ENCODE assay signal across 8 cellular contexts in genomic region chr2:231785822-231786176, GRCh38. TPM values are rescaled to one million over a fixed set of nuclear protein-coding genes. Genes with fewer than 3 reads are reported as not detected.
DNase-seq lines count a peak whose midpoint lies in the region; ATAC-seq, FAIRE-seq and TF ChIP-seq lines count a peak whose summit lies in the region.

No MANE protein-coding gene starts in this region.

- no peaks in the 10 kb centered on the region for H3K27me3 Mint-ChIP-seq in activated T-cell treated with anti-CD3 and anti-CD28 coated beads, Interleukin-2, amount 50 U/mL, for 4 hours (ENCODE audit: low read depth)
- H3K27me3 Mint-ChIP-seq in activated T-helper 1 cell treated with anti-CD3 and anti-CD28 coated beads, Interleukin-12 subunit alpha, Interleukin-12 subunit beta, Interleukin-2, Interleukin-4 antibody, amounts not matched to agents 30 ng/mL and 10 ng/mL and 1 ng/mL, durations not matched to agents 14 hours and 24 hours and 36 hours (ENCODE audit: insufficient read depth): no peaks in the 10 kb centered on the region

- FAIRE-seq in keratinocyte (lab: Jason Lieb, UNC): no peak

- dilution Hi-C loops in keratinocyte (cut with MboI; ENCODE audit: extremely low pct_ligation_motif_present, low sequenced_read_pairs): no loop called here

- H3K79me2 ChIP-seq in keratinocyte (ENCODE audit: control insufficient read depth, insufficient read depth, low read length): peaks cover 58% of the 10 kb centered on the region

- intact Hi-C loops in activated T-helper 1 cell treated with anti-CD3 and anti-CD28 coated beads, Interleukin-12 subunit alpha, Interleukin-12 subunit beta, Interleukin-2, Interleukin-4 antibody, amounts not matched to agents 30 ng/mL and 10 ng/mL and 1 ng/mL, durations not matched to agents 14 hours and 24 hours and 36 hours (cut with micrococcal nuclease): loop anchor here (1.0 to 5.0 kb wide), 2 partner anchors 173 to 767 kb away; partner anchors contain the start of genes EIF4E2 and TIGD1
- intact Hi-C loops in thyroid gland (cut with DNase I): no loop called here

- TF ChIP-seq POLR2A in thyroid gland (IDR thresholded peaks at IDR 0.05): no peak

- peaks cover 63% of the 10 kb centered on the region for H3K4me1 Mint-ChIP-seq in activated T-cell treated with anti-CD3 and anti-CD28 coated beads, Interleukin-2, amount 50 U/mL, for 4 hours (ENCODE audit: low read depth)
- H3K4me1 Mint-ChIP-seq in activated T-helper 1 cell treated with anti-CD3 and anti-CD28 coated beads, Interleukin-12 subunit alpha, Interleukin-12 subunit beta, Interleukin-2, Interleukin-4 antibody, amounts not matched to agents 30 ng/mL and 10 ng/mL and 1 ng/mL, durations not matched to agents 14 hours and 24 hours and 36 hours (ENCODE audit: low read depth): peaks cover 54% of the 10 kb centered on the region

- no peaks in the 10 kb centered on the region for H3K9me1 ChIP-seq in keratinocyte (ENCODE audit: control insufficient read depth, extremely low read depth, insufficient read depth, low read length)

- peak overlapping the region; percentile 94 for H2AFZ ChIP-seq in keratinocyte (ENCODE audit: control insufficient read depth, low read length)

- no peak for TF ChIP-seq CTCF in keratinocyte (optimal IDR thresholded peaks at IDR 0.05 in 1 of 3, IDR thresholded peaks at IDR 0.05 in 1 of 3, conservative IDR thresholded peaks at IDR 0.05 in 1 of 3; ENCODE audit: extremely low read depth in 1 of 3, insufficient read depth in 2 of 3, low read length in 3 of 3)
- no peak for TF ChIP-seq CTCF in thyroid gland (IDR thresholded peaks at IDR 0.05)

- peak overlapping the region; percentile 62 for H3K27ac ChIP-seq in keratinocyte (ENCODE audit: control insufficient read depth, insufficient read depth, low read length)
- H3K27ac ChIP-seq in thyroid gland: peak overlapping the region in 2 of 3 donors; percentile 52 to 59

- H3K4me1 ChIP-seq in keratinocyte (ENCODE audit: control insufficient read depth, extremely low read depth, insufficient read depth, low read length) (peaks cover 20% of the 10 kb centered on the region), thyroid gland (peaks cover 24 to 36% of the 10 kb centered on the region in 2 donors)

- H3K4me2 ChIP-seq in keratinocyte (ENCODE audit: control insufficient read depth, extremely low read depth, insufficient read depth, low read depth, low read length): peak overlapping the region; percentile 90

- peak overlapping the region; percentile 86 for H3K27ac Mint-ChIP-seq in activated T-helper 1 cell treated with anti-CD3 and anti-CD28 coated beads, Interleukin-12 subunit alpha, Interleukin-12 subunit beta, Interleukin-2, Interleukin-4 antibody, amounts not matched to agents 30 ng/mL and 10 ng/mL and 1 ng/mL, durations not matched to agents 14 hours and 24 hours and 36 hours

- H3K9me3 Mint-ChIP-seq in activated T-cell treated with anti-CD3 and anti-CD28 coated beads, Interleukin-2, amount 50 U/mL, for 4 hours: no peaks in the 10 kb centered on the region
- H3K9me3 Mint-ChIP-seq in activated T-helper 1 cell treated with anti-CD3 and anti-CD28 coated beads, Interleukin-12 subunit alpha, Interleukin-12 subunit beta, Interleukin-2, Interleukin-4 antibody, amounts not matched to agents 30 ng/mL and 10 ng/mL and 1 ng/mL, durations not matched to agents 14 hours and 24 hours and 36 hours: no peaks in the 10 kb centered on the region

- H3K9me3 ChIP-seq in keratinocyte (ENCODE audit: control insufficient read depth, low read depth, low read length) (no peaks in the 10 kb centered on the region), thyroid gland (no peaks in the 10 kb centered on the region)

- H3K9ac ChIP-seq in keratinocyte (ENCODE audit: control insufficient read depth, extremely low read depth, insufficient read depth, low read length): peak overlapping the region; percentile 77

- no peaks in the 10 kb centered on the region for H4K20me1 ChIP-seq in keratinocyte (ENCODE audit: control insufficient read depth, extremely low read depth, insufficient read depth, low read length)

- DNase-seq in activated T-cell treated with anti-CD3 and anti-CD28 coated beads, Interleukin-2, amount 50 U/mL, for 4 hours: no peak
- DNase-seq in activated T-cell treated with anti-CD3 and anti-CD28 coated beads, Interleukin-2, amount 50 U/mL, for 48 hours: no peak
- DNase-seq in activated T-helper 1 cell treated with anti-CD3 and anti-CD28 coated beads, Interleukin-12 subunit alpha, Interleukin-12 subunit beta, Interleukin-2, Interleukin-4 antibody, amounts not matched to agents 30 ng/mL and 10 ng/mL and 1 ng/mL, durations not matched to agents 14 hours and 24 hours and 36 hours (ENCODE audit: low spot score): no peak
- no peak for DNase-seq in keratinocyte (ENCODE audit: low read depth, low spot score)
- no peak for DNase-seq in thyroid gland
- DNase-seq in left lobe of liver (ENCODE audit: low spot score): no peak

- H3K27me3 ChIP-seq in keratinocyte (ENCODE audit: control insufficient read depth, extremely low read depth, insufficient read depth, low read length) (no peaks in the 10 kb centered on the region), thyroid gland (no peaks in the 10 kb centered on the region)

- WGBS in thyroid gland, 2 donors: 41 to 44% methylated on average over 6 of the region's 6 CpGs

- H3K36me3 ChIP-seq in keratinocyte (ENCODE audit: control insufficient read depth in 2 of 2, extremely low read depth in 1 of 2, insufficient read depth in 2 of 2, low read length in 2 of 2) (peaks cover 6 to 7% of the 10 kb centered on the region in 2 experiments), thyroid gland (peaks cover 0 to 5% of the 10 kb centered on the region in 2 donors)

- ATAC-seq in activated T-cell treated with anti-CD3 and anti-CD28 coated beads, Interleukin-2, amount 50 U/mL, for 4 hours: no peak
- ATAC-seq in GM21390 (IDR thresholded peaks at IDR 0.05; ENCODE audit: unreplicated experiment) (no peak), left lobe of liver (no peak), HG03045 (IDR thresholded peaks at IDR 0.05; ENCODE audit: unreplicated experiment) (no peak)

- peak overlapping the region; percentile 93 for H3K4me3 Mint-ChIP-seq in activated T-cell treated with anti-CD3 and anti-CD28 coated beads, Interleukin-2, amount 50 U/mL, for 4 hours
- peak overlapping the region; percentile 94 for H3K4me3 Mint-ChIP-seq in activated T-helper 1 cell treated with anti-CD3 and anti-CD28 coated beads, Interleukin-12 subunit alpha, Interleukin-12 subunit beta, Interleukin-2, Interleukin-4 antibody, amounts not matched to agents 30 ng/mL and 10 ng/mL and 1 ng/mL, durations not matched to agents 14 hours and 24 hours and 36 hours

- peaks cover 18% of the 10 kb centered on the region for H3K36me3 Mint-ChIP-seq in activated T-cell treated with anti-CD3 and anti-CD28 coated beads, Interleukin-2, amount 50 U/mL, for 4 hours (ENCODE audit: insufficient read depth)
- H3K36me3 Mint-ChIP-seq in activated T-helper 1 cell treated with anti-CD3 and anti-CD28 coated beads, Interleukin-12 subunit alpha, Interleukin-12 subunit beta, Interleukin-2, Interleukin-4 antibody, amounts not matched to agents 30 ng/mL and 10 ng/mL and 1 ng/mL, durations not matched to agents 14 hours and 24 hours and 36 hours (ENCODE audit: low read depth): peaks cover 10% of the 10 kb centered on the region

- H3K4me3 ChIP-seq in keratinocyte (ENCODE audit: control insufficient read depth in 2 of 3, extremely low read depth in 1 of 3, insufficient read depth in 2 of 3, low read depth in 1 of 3, low read length in 3 of 3): peak overlapping the region; percentile 70 to 86 (median 70)
- peak overlapping the region in 2 of 3 donors; percentile 77 to 79 for H3K4me3 ChIP-seq in thyroid gland (replicated peaks in 1 of 3)

RNA-seq across cellular contexts. Expression of gene COPS7B, which starts 0.4 kb away (rescaled TPM):
- 10 to 100 TPM; 54.8 to 57.7 (median 55.5) TPM for total RNA-seq in activated T-cell treated with anti-CD3 and anti-CD28 coated beads, Interleukin-2, amount 50 U/mL, for 4 hours
- total RNA-seq in activated T-helper 1 cell treated with anti-CD3 and anti-CD28 coated beads, Interleukin-12 subunit alpha, Interleukin-12 subunit beta, Interleukin-2, Interleukin-4 antibody, amounts not matched to agents 30 ng/mL and 10 ng/mL and 1 ng/mL, durations not matched to agents 14 hours and 24 hours and 36 hours: 61.1 and 62.9 TPM in 2 replicates
- polyA plus RNA-seq in keratinocyte: 45.9 to 62.2 TPM (median 53.3 TPM) in 3 replicates
- 42.3 TPM for polyA plus RNA-seq in keratinocyte (2011; ENCODE audit: low read depth)
- polyA plus RNA-seq in keratinocyte (2011; cell fraction: cytosol; rRNA removed): 32.0 and 39.4 TPM in 2 replicates
- 125 and 141 TPM in 2 replicates for polyA plus RNA-seq in keratinocyte (2011; cell fraction: nucleus; rRNA removed)
- 21.5 and 31.1 TPM in 2 replicates for polyA plus RNA-seq in keratinocyte (2012; ENCODE audit: low replicate concordance)
- polyA minus RNA-seq in keratinocyte: 29.4 to 39.3 TPM (median 31.3 TPM) in 3 replicates
- polyA minus RNA-seq in keratinocyte (2011; cell fraction: cytosol; rRNA and poly(A)+ RNA removed): 24.7 TPM
- polyA minus RNA-seq in keratinocyte (2011; cell fraction: nucleus; rRNA and poly(A)+ RNA removed): 18.0 and 28.2 TPM in 2 replicates
- total RNA-seq in thyroid gland (10 to 100 TPM; 28.8 to 45.1 (median 37.1) TPM), left lobe of liver (12.7 TPM)

RNA-seq across cellular contexts. Expression of gene PDE6D, which starts 4.7 kb away (rescaled TPM):
- total RNA-seq in activated T-cell treated with anti-CD3 and anti-CD28 coated beads, Interleukin-2, amount 50 U/mL, for 4 hours: 10 to 100 TPM; 22.0 to 25.9 (median 23.8) TPM
- total RNA-seq in activated T-helper 1 cell treated with anti-CD3 and anti-CD28 coated beads, Interleukin-12 subunit alpha, Interleukin-12 subunit beta, Interleukin-2, Interleukin-4 antibody, amounts not matched to agents 30 ng/mL and 10 ng/mL and 1 ng/mL, durations not matched to agents 14 hours and 24 hours and 36 hours: 31.0 and 31.9 TPM in 2 replicates
- polyA plus RNA-seq in keratinocyte: 24.5 to 33.6 TPM (median 31.6 TPM) in 3 replicates
- polyA plus RNA-seq in keratinocyte (2011; ENCODE audit: low read depth): 5.3 TPM
- 27.3 and 43.9 TPM in 2 replicates for polyA plus RNA-seq in keratinocyte (2011; cell fraction: cytosol; rRNA removed)
- polyA plus RNA-seq in keratinocyte (2011; cell fraction: nucleus; rRNA removed): 15.9 and 17.9 TPM in 2 replicates
- 12.9 and 18.9 TPM in 2 replicates for polyA plus RNA-seq in keratinocyte (2012; ENCODE audit: low replicate concordance)
- polyA minus RNA-seq in keratinocyte: 9.2 to 12.4 TPM (median 12.1 TPM) in 3 replicates
- 9.8 TPM for polyA minus RNA-seq in keratinocyte (2011; cell fraction: cytosol; rRNA and poly(A)+ RNA removed)
- 2.3 and 7.1 TPM in 2 replicates for polyA minus RNA-seq in keratinocyte (2011; cell fraction: nucleus; rRNA and poly(A)+ RNA removed)
- total RNA-seq in thyroid gland: 10 to 100 TPM; 19.8 to 46.1 (median 28.5) TPM
- 7.5 TPM for total RNA-seq in left lobe of liver
